In the genomic region with DNA sequence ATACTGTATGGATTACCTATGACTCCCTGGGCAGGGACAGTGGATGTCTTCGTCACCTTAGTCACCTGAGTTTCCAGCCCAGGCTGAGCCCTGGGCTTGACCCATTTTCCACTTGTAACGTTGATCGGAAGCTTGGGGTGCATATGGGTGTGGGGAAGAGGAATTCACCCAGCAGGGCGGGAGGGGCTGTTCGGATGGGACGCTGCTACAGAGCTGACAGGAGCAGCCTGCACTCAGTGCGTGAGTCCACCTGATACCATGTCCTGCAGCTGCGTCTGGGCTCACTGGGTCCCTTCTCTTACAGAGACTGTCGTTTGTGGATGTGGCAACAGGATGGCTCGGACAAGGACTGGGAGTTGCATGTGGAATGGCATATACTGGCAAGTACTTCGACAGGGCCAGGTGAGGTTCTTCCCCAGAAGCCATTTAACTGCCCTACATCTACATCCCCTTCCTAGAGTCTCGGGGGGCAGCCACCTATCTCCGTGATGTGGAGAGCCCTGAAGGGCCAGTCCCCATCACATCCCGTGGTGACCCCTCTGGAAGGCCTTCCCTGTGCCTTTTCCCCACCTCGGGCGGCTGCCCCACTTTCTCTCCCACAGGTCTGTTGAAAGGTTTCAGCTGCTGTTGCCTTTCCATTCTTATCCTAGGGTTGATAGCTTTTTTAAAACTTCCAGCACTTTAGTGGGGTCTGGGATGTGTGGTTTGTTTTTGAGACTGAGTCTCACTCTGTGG, we compare ENCODE assay signal across 1 cellular context.
TF ChIP-seq lines count a peak whose summit lies in the region.

No MANE protein-coding gene starts in this region.

TF ChIP-seq in K562, 482 proteins besides CTCF, POLR2A, EP300 and RAD21:
- TF ChIP-seq ZNF695 (CRISPR knock-in tag; IDR thresholded peaks at IDR 0.05) (no peak), NR3C1 (CRISPR knock-in tag; IDR thresholded peaks at IDR 0.05) (no peak)
